ENCODE assay signal across 9 cellular contexts in the genomic region with DNA sequence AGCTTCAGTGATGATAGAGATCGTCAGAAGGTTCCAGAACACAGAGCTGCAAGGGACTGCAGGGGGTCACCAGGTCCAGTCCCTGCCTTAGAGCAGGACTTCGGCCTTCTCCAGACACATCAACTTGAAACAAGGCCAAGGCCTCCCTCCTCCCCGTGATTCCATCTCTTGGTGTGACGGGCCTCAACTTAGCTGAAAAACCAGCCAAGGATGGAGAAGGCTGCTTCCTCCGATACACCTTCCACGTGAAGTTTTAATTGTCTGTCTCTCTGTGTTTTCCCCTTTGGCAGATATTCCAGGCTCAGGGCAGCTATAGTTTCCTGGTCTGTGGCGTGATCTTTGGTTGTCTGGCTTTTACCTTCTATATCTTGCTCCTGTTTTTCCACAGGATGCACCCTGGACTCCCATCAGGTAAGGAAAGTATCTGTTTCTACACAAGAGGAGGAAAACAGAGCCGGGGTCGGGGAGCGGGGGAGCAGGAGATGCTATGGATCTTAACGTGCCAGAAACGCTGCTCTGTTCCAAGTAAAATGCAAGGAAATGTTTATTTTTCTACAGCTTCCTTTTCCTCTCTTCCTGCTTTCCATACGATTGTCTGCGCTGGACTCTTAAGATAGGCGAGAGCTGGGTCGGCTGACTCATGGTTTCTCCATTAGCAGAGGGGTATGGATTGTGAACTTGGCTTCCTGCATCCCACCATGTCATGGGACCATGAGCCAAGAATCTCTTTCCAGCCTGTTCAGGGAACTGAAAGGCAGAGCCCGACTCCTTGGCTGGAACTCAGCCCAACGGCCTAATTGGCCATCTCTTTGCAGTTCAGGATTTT. TPM values are rescaled to one million over a fixed set of nuclear protein-coding genes. Genes with fewer than 3 reads are reported as not detected.
DNase-seq lines count a peak whose midpoint lies in the region; ATAC-seq and TF ChIP-seq lines count a peak whose summit lies in the region.
"Had no signal": no experiment of that assay in that cellular context is flagged by ENCODE, and none has a peak within 500 bp of the region (broad histone marks: within the 10 kb centered on the region; RNA-seq: fewer than 3 reads in every experiment).

No MANE protein-coding gene starts in this region.

- H3K9me3 ChIP-seq in mesenchymal stem cell (ENCODE audit: control insufficient read depth, low read length) (no peaks in the 10 kb centered on the region), transverse colon (no peaks in the 10 kb centered on the region), A673 (ENCODE audit: low read depth, low read length, poor library complexity, severe bottlenecking) (no peaks in the 10 kb centered on the region)
- H3K9me3 ChIP-seq: A549 had no signal

- POLR2A ChIA-PET in activated CD8-positive, alpha-beta T cell treated with anti-CD3 and anti-CD28 coated beads for 36 hours (lab: Charles Lee), result interaction anchor here (1.3 to 3.3 kb wide), 2 partner anchors 10 to 33 kb away, joined by 6 to 18 read pairs; partner anchors contain the start of gene ELK4
- POLR2A ChIA-PET in activated CD8-positive, alpha-beta T cell treated with anti-CD3 and anti-CD28 coated beads, Interleukin-2, amount 10 ng/mL, durations not matched to agents 7 days and 5 days (lab: Charles Lee), result interaction anchor here (0.9 to 1.1 kb wide), 2 partner anchors 32 to 33 kb away, joined by 6 to 8 read pairs; partner anchors contain the start of gene ELK4
- POLR2A ChIA-PET in A673 (lab: Charles Lee; ENCODE audit: low non-redundant PET), result no interaction called here

- H3K4me1 ChIP-seq in mesenchymal stem cell (ENCODE audit: control insufficient read depth, insufficient read depth, low read depth, low read length) (peaks cover 13% of the 10 kb centered on the region), transverse colon (peaks cover 12 to 16% (median 14%) of the 10 kb centered on the region in 4 donors), A673 (ENCODE audit: insufficient read depth, low read length, poor library complexity, severe bottlenecking) (no peaks in the 10 kb centered on the region)
- H3K4me1 ChIP-seq: A549 had no signal

- H3K4me3 ChIP-seq in mesenchymal stem cell (ENCODE audit: insufficient read depth in 1 of 2, low read depth in 1 of 2, low read length in 2 of 2), result peak overlapping the region in 1 of 2 experiments; percentile 53
- H3K4me3 ChIP-seq in transverse colon, result no peak overlapping the region
- no peak overlapping the region for H3K4me3 ChIP-seq in A673 (ENCODE audit: low read depth, low read length, poor library complexity, severe bottlenecking)
- H3K4me3 ChIP-seq: A549 had no signal

- peak overlapping the region; percentile 39 to 50 for H3K4ac ChIP-seq in mesenchymal stem cell (ENCODE audit: low read depth in 1 of 2, low read length in 2 of 2)

- peak overlapping the region; percentile 88 for H4K8ac ChIP-seq in mesenchymal stem cell (ENCODE audit: low read length)

- TF ChIP-seq CTCF in activated CD8-positive, alpha-beta T cell treated with anti-CD3 and anti-CD28 coated beads for 36 hours (IDR thresholded peaks at IDR 0.05), result no peak
- TF ChIP-seq CTCF in transverse colon (IDR thresholded peaks at IDR 0.05), result no peak
- no peak for TF ChIP-seq CTCF in A673 (conservative IDR thresholded peaks at IDR 0.05; ENCODE audit: low read depth, low read length)

- H3K4me3 Mint-ChIP-seq in activated CD8-positive, alpha-beta T cell treated with anti-CD3 and anti-CD28 coated beads for 36 hours, result no peak overlapping the region
- H3K4me3 Mint-ChIP-seq in activated CD8-positive, alpha-beta T cell treated with anti-CD3 and anti-CD28 coated beads, Interleukin-2, amount 10 ng/mL, durations not matched to agents 7 days and 5 days, result no peak overlapping the region

- no peaks in the 10 kb centered on the region for H3K27me3 Mint-ChIP-seq in activated CD8-positive, alpha-beta T cell treated with anti-CD3 and anti-CD28 coated beads for 36 hours
- H3K27me3 Mint-ChIP-seq in activated CD8-positive, alpha-beta T cell treated with anti-CD3 and anti-CD28 coated beads, Interleukin-2, amount 10 ng/mL, durations not matched to agents 7 days and 5 days (ENCODE audit: low read depth), result no peaks in the 10 kb centered on the region

- no peak for TF ChIP-seq POLR2A in transverse colon (IDR thresholded peaks at IDR 0.05)

- no peak for ATAC-seq in activated CD8-positive, alpha-beta T cell treated with anti-CD3 and anti-CD28 coated beads for 36 hours
- ATAC-seq in activated CD8-positive, alpha-beta T cell treated with anti-CD3 and anti-CD28 coated beads, Interleukin-2, amount 10 ng/mL, durations not matched to agents 7 days and 5 days, result no peak

- H3K27me3 ChIP-seq in mesenchymal stem cell (ENCODE audit: control insufficient read depth in 1 of 2, insufficient read depth in 1 of 2, low read length in 2 of 2), result no peaks in the 10 kb centered on the region
- no peaks in the 10 kb centered on the region for H3K27me3 ChIP-seq in transverse colon
- H3K27me3 ChIP-seq in A673 (replicated peaks; ENCODE audit: insufficient read depth, low read depth, low read length, poor library complexity), result no peaks in the 10 kb centered on the region

- H4K91ac ChIP-seq in mesenchymal stem cell (ENCODE audit: low read length), result peak overlapping the region; percentile 90

- 48% methylated on average over 15 of the region's 18 CpGs for WGBS in mesenchymal stem cell
- 32 to 47% methylated on average over 8 to 18 of the region's 18 CpGs for WGBS in transverse colon (ENCODE audit: low coverage in 1 of 2), 2 donors

- CTCF ChIA-PET in activated CD8-positive, alpha-beta T cell treated with anti-CD3 and anti-CD28 coated beads for 36 hours (lab: Charles Lee), result interaction anchor here (0.8 to 1.8 kb wide), 3 partner anchors 33 to 59 kb away, joined by 3 to 4 read pairs (median 3); no protein-coding TSS in a partner anchor
- CTCF ChIA-PET in activated CD8-positive, alpha-beta T cell treated with anti-CD3 and anti-CD28 coated beads, Interleukin-2, amount 10 ng/mL, durations not matched to agents 7 days and 5 days (lab: Charles Lee), result interaction anchor here (0.6 to 5.0 kb wide), 6 partner anchors 10 to 133 kb away, joined by 3 to 50 read pairs (median 4); partner anchors contain the start of gene ELK4
- CTCF ChIA-PET in A673 (lab: Charles Lee), result no interaction called here

- H3K27ac Mint-ChIP-seq in activated CD8-positive, alpha-beta T cell treated with anti-CD3 and anti-CD28 coated beads for 36 hours, result peak overlapping the region; percentile 85
- no peak overlapping the region for H3K27ac Mint-ChIP-seq in activated CD8-positive, alpha-beta T cell treated with anti-CD3 and anti-CD28 coated beads, Interleukin-2, amount 10 ng/mL, durations not matched to agents 7 days and 5 days

- no peak for DNase-seq in activated CD8-positive, alpha-beta T cell treated with anti-CD3 and anti-CD28 coated beads for 36 hours
- DNase-seq in activated CD8-positive, alpha-beta T cell treated with anti-CD3 and anti-CD28 coated beads, Interleukin-2, amount 10 ng/mL, durations not matched to agents 7 days and 5 days, result no peak
- DNase-seq in epidermal melanocyte (ENCODE audit: insufficient read length, low spot score) (peak; percentile 75), mesenchymal stem cell (peak; percentile 94), transverse colon (peak; percentile 51), A673 (ENCODE audit: low spot score) (no peak), NCI-H1417 (lab: John Stamatoyannopoulos, UW) (no peak)
- DNase-seq in activated CD4-positive, alpha-beta T cell treated with anti-CD3 and anti-CD28 coated beads for 48 hours, result no peak

- H2AK5ac ChIP-seq in mesenchymal stem cell (ENCODE audit: low read length, severe bottlenecking), result no peak overlapping the region

- H2BK12ac ChIP-seq in mesenchymal stem cell (ENCODE audit: low read length in 2 of 2), result peak overlapping the region; percentile 3 to 97

- peak overlapping the region; percentile 89 for H2BK120ac ChIP-seq in mesenchymal stem cell (ENCODE audit: low read depth, low read length)

- no peak overlapping the region for H2AFZ ChIP-seq in mesenchymal stem cell (ENCODE audit: low read depth, low read length)

- peaks cover 40% of the 10 kb centered on the region for H3K4me1 Mint-ChIP-seq in activated CD8-positive, alpha-beta T cell treated with anti-CD3 and anti-CD28 coated beads for 36 hours (ENCODE audit: low read depth)
- H3K4me1 Mint-ChIP-seq in activated CD8-positive, alpha-beta T cell treated with anti-CD3 and anti-CD28 coated beads, Interleukin-2, amount 10 ng/mL, durations not matched to agents 7 days and 5 days (ENCODE audit: low read depth), result peaks cover 30% of the 10 kb centered on the region

- peak overlapping the region; percentile 77 for H3K9ac ChIP-seq in mesenchymal stem cell (ENCODE audit: low read length)

- intact Hi-C loops in activated CD8-positive, alpha-beta T cell treated with anti-CD3 and anti-CD28 coated beads for 36 hours (cut with micrococcal nuclease), result no loop called here
- intact Hi-C loops in transverse colon (cut with DNase I; ENCODE audit: low total_unique reads), result no loop called here
- intact Hi-C loops in A673 (cut with micrococcal nuclease; ENCODE audit: unreplicated experiment), result no loop called here

- H3K14ac ChIP-seq in mesenchymal stem cell (ENCODE audit: low read length in 2 of 2), result no peak overlapping the region

- no TSS peak for BruUV-seq in A673 (replicated peaks; lab: Mats Ljungman, UMichigan)

- peak overlapping the region; percentile 68 for H2BK15ac ChIP-seq in mesenchymal stem cell (ENCODE audit: low read depth, poor library complexity, severe bottlenecking)

- H3K79me1 ChIP-seq in mesenchymal stem cell (replicated peaks; ENCODE audit: low read length, poor library complexity, severe bottlenecking), result peaks cover 4% of the 10 kb centered on the region

- H3K36me3 ChIP-seq in mesenchymal stem cell (ENCODE audit: control insufficient read depth in 1 of 2, insufficient read depth in 2 of 2, low read depth in 1 of 2, low read length in 2 of 2), result peaks cover 9 to 14% of the 10 kb centered on the region in 2 experiments
- H3K36me3 ChIP-seq in transverse colon, result no peaks in the 10 kb centered on the region
- H3K36me3 ChIP-seq in A673 (ENCODE audit: insufficient read depth, low read length, poor library complexity, severe bottlenecking), result no peaks in the 10 kb centered on the region

- H3K9me3 Mint-ChIP-seq in activated CD8-positive, alpha-beta T cell treated with anti-CD3 and anti-CD28 coated beads for 36 hours, result no peaks in the 10 kb centered on the region
- H3K9me3 Mint-ChIP-seq in activated CD8-positive, alpha-beta T cell treated with anti-CD3 and anti-CD28 coated beads, Interleukin-2, amount 10 ng/mL, durations not matched to agents 7 days and 5 days (ENCODE audit: insufficient read depth), result no peaks in the 10 kb centered on the region

- H3K36me3 Mint-ChIP-seq in activated CD8-positive, alpha-beta T cell treated with anti-CD3 and anti-CD28 coated beads for 36 hours (ENCODE audit: low read depth), result peaks cover 41% of the 10 kb centered on the region
- peaks cover 48% of the 10 kb centered on the region for H3K36me3 Mint-ChIP-seq in activated CD8-positive, alpha-beta T cell treated with anti-CD3 and anti-CD28 coated beads, Interleukin-2, amount 10 ng/mL, durations not matched to agents 7 days and 5 days (ENCODE audit: low read depth)

- H3K18ac ChIP-seq in mesenchymal stem cell (ENCODE audit: low read depth in 1 of 2, low read length in 2 of 2), result peak overlapping the region; percentile 81 to 87

- in situ Hi-C loops in transverse colon (cut with MboI; ENCODE audit: low pct_ligation_motif_present in 1 of 4, low pct_unique_long_range_greater_than_20kb in 1 of 4, low sequenced_read_pairs in 3 of 4), result loop anchor here in 1 of 4 donors (10.0 kb wide), 1 partner anchor 56 kb away; no protein-coding TSS in a partner anchor

- H3K27ac ChIP-seq in mesenchymal stem cell (ENCODE audit: low read length, poor library complexity, severe bottlenecking) (peak overlapping the region; percentile 56), transverse colon (peak overlapping the region; percentile 39 to 67 (median 58)), A673 (ENCODE audit: low read depth, low read length, poor library complexity, severe bottlenecking) (no peak overlapping the region)
- H3K27ac ChIP-seq: A549 had no signal

- H3K23ac ChIP-seq in mesenchymal stem cell (ENCODE audit: low read length in 2 of 2), result no peak overlapping the region

- no peak for TF ChIP-seq EP300 in transverse colon (IDR thresholded peaks at IDR 0.05; ENCODE audit: low read depth)

- H3K4me2 ChIP-seq in mesenchymal stem cell (ENCODE audit: low read length, poor library complexity, severe bottlenecking), result no peak overlapping the region
- H3K4me2 ChIP-seq: A549 had no signal

- no peak overlapping the region for H2BK5ac ChIP-seq in mesenchymal stem cell (ENCODE audit: low read depth, low read length, poor library complexity, severe bottlenecking)

RNA-seq across cellular contexts. Expression of gene ELK4, which starts 32.8 kb away (rescaled TPM):
- 10 to 100 TPM; 61.5 to 62.1 TPM for total RNA-seq in activated CD8-positive, alpha-beta T cell treated with anti-CD3 and anti-CD28 coated beads for 36 hours
- total RNA-seq in activated CD8-positive, alpha-beta T cell treated with anti-CD3 and anti-CD28 coated beads, Interleukin-2, amount 10 ng/mL, durations not matched to agents 7 days and 5 days, result 10 to 100 TPM; 95.2 to 97.5 TPM
- polyA plus RNA-seq in mesenchymal stem cell (2013, experiment 1 of 2), result 12.7 TPM
- polyA plus RNA-seq in mesenchymal stem cell (2013, experiment 2 of 2), result 12.6 TPM
- total RNA-seq in transverse colon, result 10 to 100 TPM; 16.0 to 24.1 (median 19.7) TPM
- 35.4 and 38.2 TPM in 2 replicates for total RNA-seq in A673 (2021)

Comparison
In these comparisons a context has a peak if more than half of its experiments do, and no peak if none do; other contexts are left out.
1. DNase-seq: peak in epidermal melanocyte (single experiment), mesenchymal stem cell (single experiment) and transverse colon (single experiment); none in activated CD8-positive, alpha-beta T cell treated with anti-CD3 and anti-CD28 coated beads for 36 hours (single experiment), activated CD8-positive, alpha-beta T cell treated with anti-CD3 and anti-CD28 coated beads, Interleukin-2, amount 10 ng/mL, durations not matched to agents 7 days and 5 days (single experiment), A673 (single experiment), activated CD4-positive, alpha-beta T cell treated with anti-CD3 and anti-CD28 coated beads for 48 hours (single experiment) and NCI-H1417 (0 of 3).